Comparison of ENCODE assay signal across 22 cellular contexts in genomic region chr4:132956951-132957350, GRCh38.
DNase-seq lines count a peak whose midpoint lies in the region; ATAC-seq, FAIRE-seq and TF ChIP-seq lines count a peak whose summit lies in the region.
"Had no signal": no experiment of that assay in that cellular context is flagged by ENCODE, and none has a peak within 500 bp of the region (broad histone marks: within the 10 kb centered on the region; RNA-seq: fewer than 3 reads in every experiment).

No MANE protein-coding gene starts in this region.

- no peak overlapping the region for H2AFZ ChIP-seq in HepG2 (ENCODE audit: low read length)

- H3K4me1 ChIP-seq in HepG2 (ENCODE audit: insufficient read depth, low read length), result no peaks in the 10 kb centered on the region
- H3K4me1 ChIP-seq: BLaER1, SJSA1 had no signal

- POLR2A ChIA-PET in HepG2 (lab: Yijun Ruan, JAX), result no interaction called here

- no peak for TF ChIP-seq CTCF in HepG2 (CRISPR knock-in tag; IDR thresholded peaks at IDR 0.05)
- no peak for TF ChIP-seq CTCF in lower leg skin (IDR thresholded peaks at IDR 0.05)

- ATAC-seq in HepG2 (no peak), GM19463 (IDR thresholded peaks at IDR 0.05; ENCODE audit: unreplicated experiment) (no peak)

- no peaks in the 10 kb centered on the region for H3K79me2 ChIP-seq in HepG2 (ENCODE audit: insufficient read depth, low read length)

- TF ChIP-seq EP300 in HepG2 (IDR thresholded peaks at IDR 0.05; ENCODE audit: low read depth in 2 of 2, low read length in 2 of 2), result no peak
- TF ChIP-seq EP300 in HepG2 (CRISPR knock-in tag; IDR thresholded peaks at IDR 0.05; ENCODE audit: borderline replicate concordance), result no peak

- H3K4me2 ChIP-seq in HepG2 (ENCODE audit: low read depth, low read length), result no peak overlapping the region
- H3K4me2 ChIP-seq: BLaER1 had no signal

- FAIRE-seq in frontal cortex (lab: Jason Lieb, UNC) (peak; percentile 77), HepG2 (lab: Jason Lieb, UNC) (no peak)
- FAIRE-seq: GM12892 had no signal

- no peak overlapping the region for H3K9ac ChIP-seq in HepG2 (ENCODE audit: insufficient read depth, low read depth, low read length)
- H3K9ac ChIP-seq: BLaER1 had no signal

- TF ChIP-seq RAD21 in HepG2 (CRISPR knock-in tag; IDR thresholded peaks at IDR 0.05), result no peak

- 36% methylated on average over 2 of the region's 2 CpGs for WGBS in HepG2 (ENCODE audit: low lambda C conversion rate)
- 94 to 97% methylated on average over 2 of the region's 2 CpGs for WGBS in lower leg skin, 2 donors

- H3K36me3 ChIP-seq in HepG2 (replicated peaks in 1 of 2; ENCODE audit: control insufficient read depth in 1 of 2, insufficient read depth in 2 of 2, low read length in 2 of 2), result no peaks in the 10 kb centered on the region
- H3K36me3 ChIP-seq: SJSA1 had no signal

- CTCF ChIA-PET in HepG2 (lab: Yijun Ruan, JAX; ENCODE audit: low intra/inter-chr PET ratio, low total read pairs), result no interaction called here

- no peaks in the 10 kb centered on the region for H3K27me3 ChIP-seq in HepG2 (ENCODE audit: control insufficient read depth in 1 of 2, insufficient read depth in 2 of 2, low read length in 2 of 2)
- H3K27me3 ChIP-seq: BLaER1, SJSA1 had no signal

- H3K4me3 ChIP-seq in HepG2 (replicated peaks in 1 of 3; ENCODE audit: insufficient read depth in 1 of 3, low read depth in 2 of 3, low read length in 3 of 3) (no peak overlapping the region), lower leg skin (ENCODE audit: low read depth, poor library complexity, severe bottlenecking) (no peak overlapping the region)
- H3K4me3 ChIP-seq: BLaER1, SJSA1 had no signal

- intact Hi-C loops in HepG2 (cut with micrococcal nuclease; ENCODE audit: unreplicated experiment) (no loop called here), lower leg skin (cut with DNase I; ENCODE audit: low total_unique reads) (no loop called here)

- H3K27ac ChIP-seq in angular gyrus (ENCODE audit: low read depth, low read length), result peak overlapping the region; percentile 92
- H3K27ac ChIP-seq in HepG2 (ENCODE audit: extremely low read length, insufficient read depth, low read length), result no peak overlapping the region
- H3K27ac ChIP-seq: BLaER1, SJSA1 had no signal

- H3K9me3 ChIP-seq in HepG2 (ENCODE audit: low read length), result peaks cover 8% of the 10 kb centered on the region; the same call in 1 of the 2 replicates

- DNase-seq in frontal cortex (ENCODE audit: low spot score in 2 of 2) (no peak), midbrain (lab: John Stamatoyannopoulos, UW) (peak; percentile 71), superior temporal gyrus (ENCODE audit: extremely low spot score) (peak; percentile 92), HepG2 (ENCODE audit: low spot score) (no peak), lower leg skin (ENCODE audit: low spot score in 2 of 2) (no peak)
- DNase-seq: CD4-positive, CD25-positive, alpha-beta regulatory T cell; DMS153; DND-41; H7; IMR-90; KG1; MM.1S; NCI-H2029; NCI-H446 treated with DMSO at 0.1 percent for 48 hours; NCI-H526; Right ventricle myocardium superior; RPMI8226 had no signal

- in situ Hi-C loops in HepG2 (cut with HindIII; ENCODE audit: extremely low pct_ligation_motif_present, low pct_unique_long_range_greater_than_20kb), result no loop called here

- TF ChIP-seq POLR2A in HepG2 (IDR thresholded peaks at IDR 0.05; ENCODE audit: insufficient read depth in 1 of 2, low read depth in 2 of 2, low read length in 2 of 2) (no peak), lower leg skin (IDR thresholded peaks at IDR 0.05) (no peak)

- no TSS peak for BruUV-seq in HepG2 (replicated peaks; lab: Mats Ljungman, UMichigan)

- H4K20me1 ChIP-seq in HepG2 (ENCODE audit: insufficient read depth, low read length), result no peaks in the 10 kb centered on the region
- H4K20me1 ChIP-seq: BLaER1 had no signal

TF ChIP-seq in HepG2, 621 proteins besides CTCF, POLR2A, EP300 and RAD21:
- TF ChIP-seq MEIS1 (CRISPR knock-in tag; IDR thresholded peaks at IDR 0.05; ENCODE audit: borderline replicate concordance), result no peak
- no peak for TF ChIP-seq TARDBP (CRISPR knock-in tag; IDR thresholded peaks at IDR 0.05)
- TF ChIP-seq ZNF484 (CRISPR knock-in tag; IDR thresholded peaks at IDR 0.05; ENCODE audit: borderline replicate concordance, low read depth), result no peak
- TF ChIP-seq TRIM24 (CRISPR knock-in tag; IDR thresholded peaks at IDR 0.05), result no peak
- TF ChIP-seq ZNF614 (CRISPR knock-in tag; IDR thresholded peaks at IDR 0.05; ENCODE audit: borderline replicate concordance), result no peak
- TF ChIP-seq ZNF432 (CRISPR knock-in tag; IDR thresholded peaks at IDR 0.05; ENCODE audit: borderline replicate concordance), result no peak
- TF ChIP-seq, protein P1, sequence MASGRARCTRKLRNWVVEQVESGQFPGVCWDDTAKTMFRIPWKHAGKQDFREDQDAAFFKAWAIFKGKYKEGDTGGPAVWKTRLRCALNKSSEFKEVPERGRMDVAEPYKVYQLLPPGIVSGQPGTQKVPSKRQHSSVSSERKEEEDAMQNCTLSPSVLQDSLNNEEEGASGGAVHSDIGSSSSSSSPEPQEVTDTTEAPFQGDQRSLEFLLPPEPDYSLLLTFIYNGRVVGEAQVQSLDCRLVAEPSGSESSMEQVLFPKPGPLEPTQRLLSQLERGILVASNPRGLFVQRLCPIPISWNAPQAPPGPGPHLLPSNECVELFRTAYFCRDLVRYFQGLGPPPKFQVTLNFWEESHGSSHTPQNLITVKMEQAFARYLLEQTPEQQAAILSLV (CRISPR knock-in tag; IDR thresholded peaks at IDR 0.05; ENCODE audit: borderline replicate concordance), result no peak
- no peak for TF ChIP-seq KDM2A (CRISPR knock-in tag; IDR thresholded peaks at IDR 0.05; ENCODE audit: borderline replicate concordance, low read depth)
- TF ChIP-seq ZNF777 (CRISPR knock-in tag; IDR thresholded peaks at IDR 0.05), result no peak
- TF ChIP-seq, protein P2, sequence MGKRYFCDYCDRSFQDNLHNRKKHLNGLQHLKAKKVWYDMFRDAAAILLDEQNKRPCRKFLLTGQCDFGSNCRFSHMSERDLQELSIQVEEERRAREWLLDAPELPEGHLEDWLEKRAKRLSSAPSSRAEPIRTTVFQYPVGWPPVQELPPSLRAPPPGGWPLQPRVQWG (CRISPR knock-in tag; IDR thresholded peaks at IDR 0.05; ENCODE audit: borderline replicate concordance, low read depth), result no peak
- TF ChIP-seq PHB2 (IDR thresholded peaks at IDR 0.05; ENCODE audit: partially characterized antibody), result no peak
- no peak for TF ChIP-seq ZNF326 (CRISPR knock-in tag; IDR thresholded peaks at IDR 0.05; ENCODE audit: borderline replicate concordance)
- TF ChIP-seq ZNF3 (CRISPR knock-in tag; IDR thresholded peaks at IDR 0.05), result no peak
- TF ChIP-seq TFE3 (CRISPR knock-in tag; IDR thresholded peaks at IDR 0.05), result no peak
- no peak for TF ChIP-seq ATF7 (IDR thresholded peaks at IDR 0.05)
- TF ChIP-seq ATF7 (CRISPR knock-in tag; IDR thresholded peaks at IDR 0.05), result no peak
- TF ChIP-seq THAP7 (CRISPR knock-in tag; IDR thresholded peaks at IDR 0.05), result no peak
- no peak for TF ChIP-seq HOXA7 (CRISPR knock-in tag; IDR thresholded peaks at IDR 0.05)

Comparison
In these comparisons a context has a peak if more than half of its experiments do, and no peak if none do; other contexts are left out.
1. DNase-seq: peak in midbrain (single experiment) and superior temporal gyrus (single experiment); none in frontal cortex (0 of 2), HepG2 (single experiment) and lower leg skin (0 of 2).